Comparison of ENCODE assay signal across 8 cellular contexts in the genomic region with DNA sequence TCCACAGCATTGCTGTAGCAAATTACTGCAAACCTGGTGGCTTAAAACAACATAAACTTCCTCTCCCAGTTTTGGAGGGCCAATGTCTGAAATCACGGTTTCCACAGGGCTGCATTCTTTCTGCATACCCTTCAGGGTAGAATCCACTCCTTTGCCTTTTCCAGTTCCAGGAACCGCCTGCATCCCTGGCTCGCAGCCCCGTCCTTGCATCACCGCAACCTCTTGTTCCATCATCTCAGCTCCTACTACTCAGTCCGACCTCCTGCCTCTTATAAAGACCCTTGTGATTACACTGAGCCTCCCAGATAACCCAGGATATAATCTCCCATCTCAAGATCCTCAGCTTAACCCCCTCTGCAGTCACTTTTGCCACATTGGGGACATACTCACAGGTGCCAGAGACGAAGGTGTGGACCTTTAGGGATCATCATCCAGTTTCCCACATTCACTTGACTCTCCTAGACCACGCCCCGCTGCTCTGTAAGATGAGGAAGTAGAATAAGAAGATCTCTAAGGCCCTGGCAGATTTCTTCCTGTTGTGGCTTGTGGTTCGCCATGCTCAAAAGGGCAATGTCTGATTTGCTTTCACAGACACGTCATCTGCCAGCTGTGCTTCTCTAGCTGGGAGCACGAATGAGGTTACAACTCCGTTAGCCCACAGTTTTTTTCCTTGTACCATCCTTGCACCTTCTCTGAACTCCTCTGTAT.
DNase-seq lines count a peak whose midpoint lies in the region; ATAC-seq and TF ChIP-seq lines count a peak whose summit lies in the region.

No MANE protein-coding gene starts in this region.

- POLR2A ChIA-PET in RWPE1 (lab: Yijun Ruan, JAX; ENCODE audit: low non-redundant PET): no interaction called here

- H3K27ac Mint-ChIP-seq in T-helper 2 cell treated with Interferon-gamma antibody and Interleukin-4, amounts not matched to agents 5 μg/mL and 100 μg/mL, for 36 hours: no peak overlapping the region
- no peak overlapping the region for H3K27ac Mint-ChIP-seq in CD14-positive monocyte

- no peak overlapping the region for H3K4me3 Mint-ChIP-seq in T-helper 2 cell treated with Interferon-gamma antibody and Interleukin-4, amounts not matched to agents 5 μg/mL and 100 μg/mL, for 36 hours
- H3K4me3 Mint-ChIP-seq in CD14-positive monocyte: no peak overlapping the region

- H3K4me1 Mint-ChIP-seq in T-helper 2 cell treated with Interferon-gamma antibody and Interleukin-4, amounts not matched to agents 5 μg/mL and 100 μg/mL, for 36 hours (ENCODE audit: low read depth): peaks cover 10% of the 10 kb centered on the region
- H3K4me1 Mint-ChIP-seq in CD14-positive monocyte: peaks cover 5% of the 10 kb centered on the region

- peak; percentile 5 for DNase-seq in EH (ENCODE audit: low read depth)
- peak; percentile 21 for DNase-seq in T-helper 2 cell treated with Interferon-gamma antibody and Interleukin-4, amounts not matched to agents 5 μg/mL and 100 μg/mL, for 36 hours (ENCODE audit: low spot score)
- peak; percentile 49 for DNase-seq in epithelial cell of esophagus (ENCODE audit: low read depth)
- peak; percentile 3 to 7 for DNase-seq in stimulated activated CD8-positive, alpha-beta memory T cell treated with anti-CD3 and anti-CD28 coated beads, Interleukin-7, amount 100 ng/mL, for 4 hours (ENCODE audit: low read depth in 2 of 2)
- no peak for DNase-seq in RWPE1 (ENCODE audit: low spot score)
- no peak for DNase-seq in CD14-positive monocyte (ENCODE audit: low spot score)
- no peak for DNase-seq in NCI-H510A (lab: John Stamatoyannopoulos, UW)

- ATAC-seq in HG03045 (IDR thresholded peaks at IDR 0.05; ENCODE audit: unreplicated experiment): peak; percentile 59

- H3K9me3 Mint-ChIP-seq in T-helper 2 cell treated with Interferon-gamma antibody and Interleukin-4, amounts not matched to agents 5 μg/mL and 100 μg/mL, for 36 hours: no peaks in the 10 kb centered on the region
- peaks cover 4 to 25% (median 8%) of the 10 kb centered on the region in 7 donors for H3K9me3 Mint-ChIP-seq in CD14-positive monocyte

- peaks cover 5% of the 10 kb centered on the region for H3K27me3 Mint-ChIP-seq in T-helper 2 cell treated with Interferon-gamma antibody and Interleukin-4, amounts not matched to agents 5 μg/mL and 100 μg/mL, for 36 hours (ENCODE audit: low read depth)
- peaks cover 7 to 28% (median 19%) of the 10 kb centered on the region in 3 donors for H3K27me3 Mint-ChIP-seq in CD14-positive monocyte (ENCODE audit: low read depth in 3 of 3)

- no peak overlapping the region for H3K27ac ChIP-seq in RWPE1

- TF ChIP-seq CTCF in epithelial cell of esophagus (IDR thresholded peaks at IDR 0.05; ENCODE audit: insufficient read depth, low read depth, low read length, missing control alignments): no peak
- no peak for TF ChIP-seq CTCF in RWPE1 (conservative IDR thresholded peaks at IDR 0.05; ENCODE audit: low read depth)
- TF ChIP-seq CTCF in CD14-positive monocyte (IDR thresholded peaks at IDR 0.05): no peak

- H3K4me3 ChIP-seq in epithelial cell of esophagus (ENCODE audit: low read length): no peak overlapping the region

- CTCF ChIA-PET in RWPE1 (lab: Yijun Ruan, JAX): no interaction called here

- intact Hi-C loops in CD14-positive monocyte (cut with micrococcal nuclease): no loop called here

- H3K36me3 Mint-ChIP-seq in T-helper 2 cell treated with Interferon-gamma antibody and Interleukin-4, amounts not matched to agents 5 μg/mL and 100 μg/mL, for 36 hours (ENCODE audit: low read depth): no peaks in the 10 kb centered on the region
- H3K36me3 Mint-ChIP-seq in CD14-positive monocyte: no peaks in the 10 kb centered on the region

Comparison
In these comparisons a context has a peak if more than half of its experiments do, and no peak if none do; other contexts are left out.
1. DNase-seq: peak in EH (single experiment), T-helper 2 cell treated with Interferon-gamma antibody and Interleukin-4, amounts not matched to agents 5 μg/mL and 100 μg/mL, for 36 hours (single experiment), epithelial cell of esophagus (single experiment) and stimulated activated CD8-positive, alpha-beta memory T cell treated with anti-CD3 and anti-CD28 coated beads, Interleukin-7, amount 100 ng/mL, for 4 hours (2 of 2); none in RWPE1 (single experiment), CD14-positive monocyte (single experiment) and NCI-H510A (single experiment).